16 cellular contexts compared by ENCODE assay signal in the genomic region with DNA sequence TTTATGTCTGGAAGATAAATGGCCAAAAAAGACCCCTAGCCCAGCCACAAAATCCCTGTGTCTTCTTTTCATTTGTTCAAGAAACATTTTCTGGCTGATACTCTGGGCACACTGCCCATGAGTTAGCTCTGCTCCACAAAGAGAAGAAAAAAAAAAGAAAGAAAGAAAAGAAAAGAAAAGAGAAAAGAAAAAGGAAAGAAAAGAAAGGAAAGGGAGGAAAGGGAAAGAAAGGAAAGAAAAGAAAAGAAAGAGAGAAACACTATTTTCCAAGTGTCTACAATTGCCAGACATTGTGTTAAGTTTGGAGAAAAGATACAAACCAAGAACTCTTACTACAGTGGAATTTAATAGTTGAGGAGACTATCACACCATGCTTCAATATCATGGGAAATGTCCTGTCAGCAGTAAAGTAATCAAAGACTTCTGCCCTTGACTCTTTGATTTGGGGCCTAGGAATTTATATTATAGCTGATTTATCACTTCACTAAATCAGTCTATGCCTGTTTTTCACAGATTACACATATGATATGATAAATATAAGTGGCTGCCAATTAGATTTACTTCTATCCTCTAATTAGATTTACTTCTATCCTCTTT. TPM values are rescaled to one million over a fixed set of nuclear protein-coding genes. Genes with fewer than 3 reads are reported as not detected.
DNase-seq lines count a peak whose midpoint lies in the region; ATAC-seq lines count a peak whose summit lies in the region.
"Had no signal": no experiment of that assay in that cellular context is flagged by ENCODE, and none has a peak within 500 bp of the region (broad histone marks: within the 10 kb centered on the region; RNA-seq: fewer than 3 reads in every experiment).

No MANE protein-coding gene starts in this region.

- peaks cover 71% of the 10 kb centered on the region for H3K4me1 Mint-ChIP-seq in activated T-cell treated with anti-CD3 and anti-CD28 coated beads, Interleukin-2, amount 50 U/mL, for 4 hours (ENCODE audit: low read depth)
- peaks cover 59% of the 10 kb centered on the region for H3K4me1 Mint-ChIP-seq in central memory CD8-positive, alpha-beta T cell
- peaks cover 46% of the 10 kb centered on the region for H3K4me1 Mint-ChIP-seq in stimulated activated effector memory CD8-positive, alpha-beta T cell treated with anti-CD3 and anti-CD28 coated beads, Interleukin-12 subunit alpha, Interleukin-12 subunit beta, amount 100 ng/mL, for 72 hours

- ATAC-seq in activated T-cell treated with anti-CD3 and anti-CD28 coated beads, Interleukin-2, amount 50 U/mL, for 4 hours: no peak
- no peak for ATAC-seq in central memory CD8-positive, alpha-beta T cell (replicated peaks; ENCODE audit: extremely low read depth, poor library complexity, severe bottlenecking)
- ATAC-seq in stimulated activated effector memory CD8-positive, alpha-beta T cell treated with anti-CD3 and anti-CD28 coated beads, Interleukin-12 subunit alpha, Interleukin-12 subunit beta, amount 100 ng/mL, for 72 hours: no peak
- no peak for ATAC-seq in HG03045 (IDR thresholded peaks at IDR 0.05; ENCODE audit: unreplicated experiment)
- no peak for ATAC-seq in HG03520 (IDR thresholded peaks at IDR 0.05; ENCODE audit: unreplicated experiment)
- ATAC-seq: GM23338 had no signal

- peak overlapping the region; percentile 89 for H3K4me3 Mint-ChIP-seq in activated T-cell treated with anti-CD3 and anti-CD28 coated beads, Interleukin-2, amount 50 U/mL, for 4 hours
- H3K4me3 Mint-ChIP-seq in central memory CD8-positive, alpha-beta T cell: peak overlapping the region; percentile 86
- peak overlapping the region; percentile 79 for H3K4me3 Mint-ChIP-seq in stimulated activated effector memory CD8-positive, alpha-beta T cell treated with anti-CD3 and anti-CD28 coated beads, Interleukin-12 subunit alpha, Interleukin-12 subunit beta, amount 100 ng/mL, for 72 hours
- H3K4me3 Mint-ChIP-seq: GM23338, mesothelial cell of epicardium had no signal

- H3K27me3 Mint-ChIP-seq in activated T-cell treated with anti-CD3 and anti-CD28 coated beads, Interleukin-2, amount 50 U/mL, for 4 hours (ENCODE audit: low read depth): no peaks in the 10 kb centered on the region
- H3K27me3 Mint-ChIP-seq in central memory CD8-positive, alpha-beta T cell: no peaks in the 10 kb centered on the region

- peak overlapping the region; percentile 99 for H3K27ac Mint-ChIP-seq in central memory CD8-positive, alpha-beta T cell (ENCODE audit: low read depth)
- peak overlapping the region; percentile 97 for H3K27ac Mint-ChIP-seq in stimulated activated effector memory CD8-positive, alpha-beta T cell treated with anti-CD3 and anti-CD28 coated beads, Interleukin-12 subunit alpha, Interleukin-12 subunit beta, amount 100 ng/mL, for 72 hours
- H3K27ac Mint-ChIP-seq: GM23338, mesothelial cell of epicardium had no signal

- peaks cover 24% of the 10 kb centered on the region for H3K36me3 Mint-ChIP-seq in activated T-cell treated with anti-CD3 and anti-CD28 coated beads, Interleukin-2, amount 50 U/mL, for 4 hours (ENCODE audit: insufficient read depth)
- H3K36me3 Mint-ChIP-seq in central memory CD8-positive, alpha-beta T cell (ENCODE audit: insufficient read depth): peaks cover 41% of the 10 kb centered on the region
- H3K36me3 Mint-ChIP-seq in stimulated activated effector memory CD8-positive, alpha-beta T cell treated with anti-CD3 and anti-CD28 coated beads, Interleukin-12 subunit alpha, Interleukin-12 subunit beta, amount 100 ng/mL, for 72 hours: peaks cover 46% of the 10 kb centered on the region

- no peaks in the 10 kb centered on the region for H3K9me3 Mint-ChIP-seq in activated T-cell treated with anti-CD3 and anti-CD28 coated beads, Interleukin-2, amount 50 U/mL, for 4 hours
- H3K9me3 Mint-ChIP-seq in central memory CD8-positive, alpha-beta T cell: no peaks in the 10 kb centered on the region
- H3K9me3 Mint-ChIP-seq in stimulated activated effector memory CD8-positive, alpha-beta T cell treated with anti-CD3 and anti-CD28 coated beads, Interleukin-12 subunit alpha, Interleukin-12 subunit beta, amount 100 ng/mL, for 72 hours: no peaks in the 10 kb centered on the region
- H3K9me3 Mint-ChIP-seq: mesothelial cell of epicardium had no signal

- DNase-seq in activated T-cell treated with anti-CD3 and anti-CD28 coated beads, Interleukin-2, amount 50 U/mL, for 4 hours: no peak
- no peak for DNase-seq in activated T-cell treated with anti-CD3 and anti-CD28 coated beads for 4 hours
- peak; percentile 15 for DNase-seq in SK-N-DZ (ENCODE audit: low spot score)
- no peak for DNase-seq in central memory CD8-positive, alpha-beta T cell (ENCODE audit: low spot score in 2 of 2)
- no peak for DNase-seq in stimulated activated effector memory CD8-positive, alpha-beta T cell treated with anti-CD3 and anti-CD28 coated beads, Interleukin-12 subunit alpha, Interleukin-12 subunit beta, amount 100 ng/mL, for 72 hours (ENCODE audit: low spot score in 2 of 2)
- no peak for DNase-seq in effector CD8-positive, alpha-beta T cell (lab: John Stamatoyannopoulos, UW)
- DNase-seq: foreskin fibroblast; NCI-H1694 treated with DMSO at 0.1 percent for 48 hours; NCI-H526; stimulated activated CD4-positive, alpha-beta T cell treated with anti-CD3 and anti-CD28 coated beads, Interleukin-12 subunit alpha, Interleukin-12 subunit beta, amount 100 ng/mL, for 4 hours had no signal

RNA-seq across cellular contexts. Expression of gene TRMO, which starts 3.0 kb away (rescaled TPM):
- total RNA-seq in activated T-cell treated with anti-CD3 and anti-CD28 coated beads, Interleukin-2, amount 50 U/mL, for 4 hours: 10 to 100 TPM; 12.3 to 16.9 (median 16.0) TPM
- 9.6 and 10.0 TPM in 2 replicates for polyA plus RNA-seq in SK-N-DZ (2014; cell fraction: cytosol; rRNA removed)
- 11.6 and 13.8 TPM in 2 replicates for polyA plus RNA-seq in SK-N-DZ (2014; cell fraction: nucleus; rRNA removed)

RNA-seq across cellular contexts. Expression of gene HEMGN, which starts 18.7 kb away (rescaled TPM):
- total RNA-seq in activated T-cell treated with anti-CD3 and anti-CD28 coated beads, Interleukin-2, amount 50 U/mL, for 4 hours: under 1 TPM; 0.46 to 0.61 (median 0.46) TPM
- polyA plus RNA-seq in SK-N-DZ (2014; cell fraction: cytosol; rRNA removed): not detected in 2 replicates
- polyA plus RNA-seq in SK-N-DZ (2014; cell fraction: nucleus; rRNA removed): not detected in 2 replicates
- total RNA-seq: GM23338, LHCN-M2, mesothelial cell of epicardium had no signal
- polyA plus RNA-seq: AG04450, GM23338 had no signal
